ENCODE assay signal across 8 cellular contexts in the genomic region with DNA sequence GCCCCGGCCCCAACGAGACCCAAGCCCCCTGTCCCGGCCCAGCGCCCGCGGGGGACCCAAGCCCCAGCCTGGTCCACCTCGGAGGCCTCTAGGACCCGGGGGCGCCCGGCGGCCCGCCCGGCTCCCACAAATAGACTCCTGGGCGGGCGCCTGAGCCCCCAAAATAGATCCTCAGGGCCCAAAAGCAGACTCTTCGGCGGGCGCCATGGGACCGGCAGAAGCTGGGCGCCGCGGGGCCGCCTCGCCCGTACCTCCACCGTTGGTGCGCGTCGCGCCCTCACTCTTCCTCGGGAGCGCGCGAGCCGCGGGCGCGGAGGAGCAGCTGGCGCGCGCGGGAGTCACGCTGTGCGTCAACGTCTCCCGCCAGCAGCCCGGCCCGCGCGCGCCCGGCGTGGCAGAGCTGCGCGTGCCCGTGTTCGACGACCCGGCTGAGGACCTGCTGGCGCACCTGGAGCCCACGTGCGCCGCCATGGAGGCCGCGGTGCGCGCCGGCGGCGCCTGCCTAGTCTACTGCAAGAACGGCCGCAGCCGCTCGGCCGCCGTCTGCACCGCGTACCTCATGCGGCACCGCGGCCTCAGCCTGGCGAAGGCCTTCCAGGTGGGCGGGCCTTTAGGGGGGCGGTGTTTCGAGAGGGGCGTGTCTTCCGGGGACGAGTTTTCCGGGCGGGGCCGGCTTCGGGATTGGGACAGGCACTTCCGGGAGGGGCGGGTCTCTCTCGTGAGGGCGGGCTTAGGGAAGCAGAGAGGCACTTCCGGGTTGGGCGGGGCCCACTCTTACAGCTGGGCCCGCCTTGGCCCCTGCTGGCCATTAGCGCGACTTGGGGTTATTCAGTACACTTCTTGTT.
DNase-seq lines count a peak whose midpoint lies in the region; FAIRE-seq and TF ChIP-seq lines count a peak whose summit lies in the region.

No MANE protein-coding gene starts in this region.

- H3K36me3 ChIP-seq in HAP-1 (replicated peaks), result peaks cover 9% of the 10 kb centered on the region
- H3K36me3 ChIP-seq in MM.1S (replicated peaks; ENCODE audit: insufficient read depth, low read length), result no peaks in the 10 kb centered on the region
- no peaks in the 10 kb centered on the region for H3K36me3 ChIP-seq in neuron (ENCODE audit: insufficient read depth, low read length)

- H3K27ac ChIP-seq in MM.1S (ENCODE audit: low read length), result peak overlapping the region; percentile 92

- in situ Hi-C loops in HAP-1 (cut with MboI; ENCODE audit: low sequenced_read_pairs), result no loop called here

- H3K9me3 ChIP-seq in HAP-1 (no peaks in the 10 kb centered on the region), MM.1S (replicated peaks; ENCODE audit: insufficient read depth, low read length) (no peaks in the 10 kb centered on the region), neuron (ENCODE audit: low read length) (peaks cover 2% of the 10 kb centered on the region)

- peak overlapping the region; percentile 98 for H3K9ac ChIP-seq in MM.1S (ENCODE audit: low read length)

- H3K4me3 ChIP-seq in HAP-1 (peak overlapping the region; percentile 82), MM.1S (ENCODE audit: low read length) (peak overlapping the region; percentile 83), foreskin fibroblast (ENCODE audit: low read depth in 1 of 2, low read length in 2 of 2) (peak overlapping the region; percentile 57 to 68), neuron (ENCODE audit: low read length) (peak overlapping the region; percentile 66)

- peaks cover 21% of the 10 kb centered on the region for H3F3A ChIP-seq in MM.1S (ENCODE audit: insufficient read depth, low read length)

- peak overlapping the region; percentile 89 for H3K4me2 ChIP-seq in MM.1S (ENCODE audit: low read depth, low read length)

- no peak overlapping the region for H2AFZ ChIP-seq in MM.1S (ENCODE audit: low read length)
- peak overlapping the region; percentile 88 for H2AFZ ChIP-seq in neuron (ENCODE audit: low read depth, low read length)

- DNase-seq in HAP-1 (ENCODE audit: low spot score in 2 of 2), result peak; percentile 94 to 100
- peak; percentile 95 for DNase-seq in MM.1S
- peak; percentile 86 for DNase-seq in SHP77 treated with DMSO at 0.1 percent for 48 hours (lab: John Stamatoyannopoulos, UW)
- DNase-seq in activated gamma-delta T cell treated with Interleukin-2 at 50 U/mL for 16 hours, result peak; percentile 100
- DNase-seq in foreskin fibroblast, result peak; percentile 98 to 99
- peak; percentile 96 for DNase-seq in stromal cell of bone marrow (ENCODE audit: low read depth)

- no peak for TF ChIP-seq CTCF in MM.1S (IDR thresholded peaks at IDR 0.05; ENCODE audit: low read length)
- TF ChIP-seq CTCF in foreskin fibroblast (IDR thresholded peaks at IDR 0.05; ENCODE audit: low read depth, low read length), result no peak

- H3K9me2 ChIP-seq in MM.1S (replicated peaks; ENCODE audit: insufficient read depth, low read length), result no peaks in the 10 kb centered on the region

- H4K20me1 ChIP-seq in MM.1S (ENCODE audit: insufficient read depth, low read length), result no peaks in the 10 kb centered on the region

- H3K79me2 ChIP-seq in MM.1S (ENCODE audit: low read length), result peaks cover 84% of the 10 kb centered on the region

- H3K4me1 ChIP-seq in HAP-1, result peaks cover 13% of the 10 kb centered on the region
- peaks cover 38% of the 10 kb centered on the region for H3K4me1 ChIP-seq in MM.1S (ENCODE audit: low read length)
- H3K4me1 ChIP-seq in neuron (ENCODE audit: insufficient read depth, low read length), result peaks cover 15% of the 10 kb centered on the region

- no peaks in the 10 kb centered on the region for H3K27me3 ChIP-seq in HAP-1 (ENCODE audit: low read depth)
- no peaks in the 10 kb centered on the region for H3K27me3 ChIP-seq in MM.1S (replicated peaks; ENCODE audit: insufficient read depth, low read length)
- no peaks in the 10 kb centered on the region for H3K27me3 ChIP-seq in neuron (ENCODE audit: insufficient read depth, low read length)

- FAIRE-seq in G401.6 (lab: Jason Lieb, UNC), result peak; percentile 95

Comparison
In these comparisons a context has a peak if more than half of its experiments do, and no peak if none do; other contexts are left out.
1. Peak in every context shown above with its lines: DNase-seq, H3K4me3 ChIP-seq and H3K27ac ChIP-seq.